1 cellular context compared by ENCODE assay signal in the genomic region with DNA sequence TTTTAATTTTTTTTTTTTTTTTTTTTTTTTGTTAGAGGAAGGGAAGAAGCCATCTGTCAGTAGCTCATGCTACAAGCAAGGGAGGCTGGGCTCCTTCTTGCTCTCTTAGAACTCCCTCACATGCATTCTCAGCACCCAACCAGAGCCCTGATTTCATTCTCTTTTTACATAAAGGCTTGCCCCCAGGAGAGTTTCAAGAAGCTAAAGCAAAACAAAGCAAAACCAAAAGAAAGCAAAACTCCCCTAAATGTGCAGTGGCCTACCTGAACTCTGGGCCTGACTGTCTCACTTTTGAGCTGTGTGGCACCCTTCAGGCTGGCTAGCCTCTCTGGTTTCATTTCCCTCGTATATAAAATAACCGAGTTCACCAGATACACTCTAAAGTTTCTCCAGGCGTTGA.
TF ChIP-seq lines count a peak whose summit lies in the region.

No MANE protein-coding gene starts in this region.

TF ChIP-seq in GM23338, 12 proteins besides CTCF, POLR2A, EP300 and RAD21 (continued from another document):
- TF ChIP-seq, protein P1, sequence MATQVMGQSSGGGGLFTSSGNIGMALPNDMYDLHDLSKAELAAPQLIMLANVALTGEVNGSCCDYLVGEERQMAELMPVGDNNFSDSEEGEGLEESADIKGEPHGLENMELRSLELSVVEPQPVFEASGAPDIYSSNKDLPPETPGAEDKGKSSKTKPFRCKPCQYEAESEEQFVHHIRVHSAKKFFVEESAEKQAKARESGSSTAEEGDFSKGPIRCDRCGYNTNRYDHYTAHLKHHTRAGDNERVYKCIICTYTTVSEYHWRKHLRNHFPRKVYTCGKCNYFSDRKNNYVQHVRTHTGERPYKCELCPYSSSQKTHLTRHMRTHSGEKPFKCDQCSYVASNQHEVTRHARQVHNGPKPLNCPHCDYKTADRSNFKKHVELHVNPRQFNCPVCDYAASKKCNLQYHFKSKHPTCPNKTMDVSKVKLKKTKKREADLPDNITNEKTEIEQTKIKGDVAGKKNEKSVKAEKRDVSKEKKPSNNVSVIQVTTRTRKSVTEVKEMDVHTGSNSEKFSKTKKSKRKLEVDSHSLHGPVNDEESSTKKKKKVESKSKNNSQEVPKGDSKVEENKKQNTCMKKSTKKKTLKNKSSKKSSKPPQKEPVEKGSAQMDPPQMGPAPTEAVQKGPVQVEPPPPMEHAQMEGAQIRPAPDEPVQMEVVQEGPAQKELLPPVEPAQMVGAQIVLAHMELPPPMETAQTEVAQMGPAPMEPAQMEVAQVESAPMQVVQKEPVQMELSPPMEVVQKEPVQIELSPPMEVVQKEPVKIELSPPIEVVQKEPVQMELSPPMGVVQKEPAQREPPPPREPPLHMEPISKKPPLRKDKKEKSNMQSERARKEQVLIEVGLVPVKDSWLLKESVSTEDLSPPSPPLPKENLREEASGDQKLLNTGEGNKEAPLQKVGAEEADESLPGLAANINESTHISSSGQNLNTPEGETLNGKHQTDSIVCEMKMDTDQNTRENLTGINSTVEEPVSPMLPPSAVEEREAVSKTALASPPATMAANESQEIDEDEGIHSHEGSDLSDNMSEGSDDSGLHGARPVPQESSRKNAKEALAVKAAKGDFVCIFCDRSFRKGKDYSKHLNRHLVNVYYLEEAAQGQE (IDR thresholded peaks at IDR 0.05; ENCODE audit: unreplicated experiment): no peak
- no peak for TF ChIP-seq ZNF114 (CRISPR knock-in tag; IDR thresholded peaks at IDR 0.05)
- TF ChIP-seq POLR2AphosphoS5 (IDR thresholded peaks at IDR 0.05; ENCODE audit: low read depth): no peak
- no peak for TF ChIP-seq CREB1 (CRISPR knock-in tag; IDR thresholded peaks at IDR 0.05; ENCODE audit: low read depth)
- TF ChIP-seq ZNF462 (CRISPR knock-in tag; IDR thresholded peaks at IDR 0.05): no peak
- no peak for TF ChIP-seq JUNB (IDR thresholded peaks at IDR 0.05; ENCODE audit: unreplicated experiment)
- no peak for TF ChIP-seq NANOG (IDR thresholded peaks at IDR 0.05; ENCODE audit: borderline replicate concordance)
- no peak for TF ChIP-seq ZNF331 (CRISPR knock-in tag; IDR thresholded peaks at IDR 0.05; ENCODE audit: low read depth)
